In the genomic region with DNA sequence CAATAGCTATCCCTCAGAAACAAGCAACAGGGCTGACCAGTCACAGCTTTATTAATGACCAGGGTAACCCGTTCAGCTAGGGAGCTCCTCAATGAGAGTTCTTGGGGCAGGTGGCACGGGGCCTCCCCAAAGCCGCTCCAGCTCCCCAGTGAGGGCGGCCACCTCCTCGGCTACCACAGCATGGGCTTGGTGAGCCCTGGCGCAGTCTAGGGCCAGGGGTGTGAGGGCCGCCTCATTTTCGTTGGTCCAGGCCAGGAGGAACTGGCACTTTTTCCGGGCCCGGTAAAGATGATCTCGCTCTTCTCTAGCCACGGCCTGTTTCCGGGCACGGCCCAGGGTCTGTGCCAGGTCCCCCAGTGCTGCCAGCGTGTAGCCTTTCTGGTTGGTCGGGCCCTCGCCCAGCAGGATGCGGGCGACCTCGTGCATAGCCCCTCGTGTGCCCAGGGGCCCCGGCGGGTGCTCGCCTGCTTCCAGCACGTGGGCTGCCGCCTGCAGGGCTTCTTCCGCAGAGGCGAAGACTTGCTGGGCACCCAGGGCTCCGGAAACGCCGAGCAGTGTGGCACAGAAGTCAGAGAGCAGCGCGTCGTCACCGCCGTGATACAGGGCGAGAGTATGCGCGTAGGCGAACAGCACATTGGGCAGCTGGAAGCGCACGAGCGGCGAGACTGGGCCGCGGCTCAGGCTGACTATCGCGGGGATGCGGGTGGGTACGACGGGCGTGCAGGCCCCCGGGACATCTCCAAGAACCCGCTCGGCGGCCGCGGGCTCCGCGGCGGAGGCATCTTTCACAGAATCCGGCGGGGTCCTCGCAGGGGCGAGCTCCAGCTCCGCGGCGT, we compare ENCODE assay signal across 1 cellular context.
A peak's percentile ranks its signal among the peaks of the same experiment; 100 is the strongest.
TF ChIP-seq lines count a peak whose summit lies in the region.

No MANE protein-coding gene starts in this region.

TF ChIP-seq in WTC11, 78 proteins besides CTCF, POLR2A, EP300 and RAD21 (continued from another document and continues in another):
- TF ChIP-seq, protein P1, sequence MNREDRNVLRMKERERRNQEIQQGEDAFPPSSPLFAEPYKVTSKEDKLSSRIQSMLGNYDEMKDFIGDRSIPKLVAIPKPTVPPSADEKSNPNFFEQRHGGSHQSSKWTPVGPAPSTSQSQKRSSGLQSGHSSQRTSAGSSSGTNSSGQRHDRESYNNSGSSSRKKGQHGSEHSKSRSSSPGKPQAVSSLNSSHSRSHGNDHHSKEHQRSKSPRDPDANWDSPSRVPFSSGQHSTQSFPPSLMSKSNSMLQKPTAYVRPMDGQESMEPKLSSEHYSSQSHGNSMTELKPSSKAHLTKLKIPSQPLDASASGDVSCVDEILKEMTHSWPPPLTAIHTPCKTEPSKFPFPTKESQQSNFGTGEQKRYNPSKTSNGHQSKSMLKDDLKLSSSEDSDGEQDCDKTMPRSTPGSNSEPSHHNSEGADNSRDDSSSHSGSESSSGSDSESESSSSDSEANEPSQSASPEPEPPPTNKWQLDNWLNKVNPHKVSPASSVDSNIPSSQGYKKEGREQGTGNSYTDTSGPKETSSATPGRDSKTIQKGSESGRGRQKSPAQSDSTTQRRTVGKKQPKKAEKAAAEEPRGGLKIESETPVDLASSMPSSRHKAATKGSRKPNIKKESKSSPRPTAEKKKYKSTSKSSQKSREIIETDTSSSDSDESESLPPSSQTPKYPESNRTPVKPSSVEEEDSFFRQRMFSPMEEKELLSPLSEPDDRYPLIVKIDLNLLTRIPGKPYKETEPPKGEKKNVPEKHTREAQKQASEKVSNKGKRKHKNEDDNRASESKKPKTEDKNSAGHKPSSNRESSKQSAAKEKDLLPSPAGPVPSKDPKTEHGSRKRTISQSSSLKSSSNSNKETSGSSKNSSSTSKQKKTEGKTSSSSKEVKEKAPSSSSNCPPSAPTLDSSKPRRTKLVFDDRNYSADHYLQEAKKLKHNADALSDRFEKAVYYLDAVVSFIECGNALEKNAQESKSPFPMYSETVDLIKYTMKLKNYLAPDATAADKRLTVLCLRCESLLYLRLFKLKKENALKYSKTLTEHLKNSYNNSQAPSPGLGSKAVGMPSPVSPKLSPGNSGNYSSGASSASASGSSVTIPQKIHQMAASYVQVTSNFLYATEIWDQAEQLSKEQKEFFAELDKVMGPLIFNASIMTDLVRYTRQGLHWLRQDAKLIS (CRISPR knock-in tag; IDR thresholded peaks at IDR 0.05; ENCODE audit: borderline replicate concordance) = peak; percentile 92; the same call in 1 of the 2 replicates
- peak; percentile 69; the same call in 1 of the 2 replicates for TF ChIP-seq ATF1 (CRISPR knock-in tag; IDR thresholded peaks at IDR 0.05)
- peak; percentile 87 for TF ChIP-seq ESRRA (CRISPR knock-in tag; IDR thresholded peaks at IDR 0.05; ENCODE audit: borderline replicate concordance)
- TF ChIP-seq SMAD3 (CRISPR knock-in tag; IDR thresholded peaks at IDR 0.05; ENCODE audit: borderline replicate concordance) = peak; percentile 93
- TF ChIP-seq, protein P2, sequence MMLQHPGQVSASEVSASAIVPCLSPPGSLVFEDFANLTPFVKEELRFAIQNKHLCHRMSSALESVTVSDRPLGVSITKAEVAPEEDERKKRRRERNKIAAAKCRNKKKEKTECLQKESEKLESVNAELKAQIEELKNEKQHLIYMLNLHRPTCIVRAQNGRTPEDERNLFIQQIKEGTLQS (CRISPR knock-in tag; conservative IDR thresholded peaks at IDR 0.05) = 0 out of 2 replicates have a peak, but pooled peaks have one; percentile 68
- TF ChIP-seq CBFB (CRISPR knock-in tag; IDR thresholded peaks at IDR 0.05; ENCODE audit: low read depth) = 0 out of 2 replicates have a peak, but pooled peaks have one; percentile 2
- TF ChIP-seq, protein P3, sequence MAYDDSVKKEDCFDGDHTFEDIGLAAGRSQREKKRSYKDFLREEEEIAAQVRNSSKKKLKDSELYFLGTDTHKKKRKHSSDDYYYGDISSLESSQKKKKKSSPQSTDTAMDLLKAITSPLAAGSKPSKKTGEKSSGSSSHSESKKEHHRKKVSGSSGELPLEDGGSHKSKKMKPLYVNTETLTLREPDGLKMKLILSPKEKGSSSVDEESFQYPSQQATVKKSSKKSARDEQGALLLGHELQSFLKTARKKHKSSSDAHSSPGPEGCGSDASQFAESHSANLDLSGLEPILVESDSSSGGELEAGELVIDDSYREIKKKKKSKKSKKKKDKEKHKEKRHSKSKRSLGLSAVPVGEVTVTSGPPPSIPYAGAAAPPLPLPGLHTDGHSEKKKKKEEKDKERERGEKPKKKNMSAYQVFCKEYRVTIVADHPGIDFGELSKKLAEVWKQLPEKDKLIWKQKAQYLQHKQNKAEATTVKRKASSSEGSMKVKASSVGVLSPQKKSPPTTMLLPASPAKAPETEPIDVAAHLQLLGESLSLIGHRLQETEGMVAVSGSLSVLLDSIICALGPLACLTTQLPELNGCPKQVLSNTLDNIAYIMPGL (CRISPR knock-in tag; IDR thresholded peaks at IDR 0.05) = no peak
- no peak for TF ChIP-seq PRRX2 (CRISPR knock-in tag; IDR thresholded peaks at IDR 0.05)
- TF ChIP-seq NR3C1 (CRISPR knock-in tag; conservative IDR thresholded peaks at IDR 0.05; ENCODE audit: low read depth) = no peak
- peak; percentile 38; the same call in 1 of the 2 replicates for TF ChIP-seq ZBTB21 (CRISPR knock-in tag; IDR thresholded peaks at IDR 0.05; ENCODE audit: borderline replicate concordance)
- TF ChIP-seq ZNF423 (CRISPR knock-in tag; IDR thresholded peaks at IDR 0.05) = no peak
- TF ChIP-seq, protein P4, sequence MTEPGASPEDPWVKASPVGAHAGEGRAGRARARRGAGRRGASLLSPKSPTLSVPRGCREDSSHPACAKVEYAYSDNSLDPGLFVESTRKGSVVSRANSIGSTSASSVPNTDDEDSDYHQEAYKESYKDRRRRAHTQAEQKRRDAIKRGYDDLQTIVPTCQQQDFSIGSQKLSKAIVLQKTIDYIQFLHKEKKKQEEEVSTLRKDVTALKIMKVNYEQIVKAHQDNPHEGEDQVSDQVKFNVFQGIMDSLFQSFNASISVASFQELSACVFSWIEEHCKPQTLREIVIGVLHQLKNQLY (CRISPR knock-in tag; IDR thresholded peaks at IDR 0.05) = 0 out of 2 replicates have a peak, but pooled peaks have one; percentile 84
- TF ChIP-seq, protein P5, sequence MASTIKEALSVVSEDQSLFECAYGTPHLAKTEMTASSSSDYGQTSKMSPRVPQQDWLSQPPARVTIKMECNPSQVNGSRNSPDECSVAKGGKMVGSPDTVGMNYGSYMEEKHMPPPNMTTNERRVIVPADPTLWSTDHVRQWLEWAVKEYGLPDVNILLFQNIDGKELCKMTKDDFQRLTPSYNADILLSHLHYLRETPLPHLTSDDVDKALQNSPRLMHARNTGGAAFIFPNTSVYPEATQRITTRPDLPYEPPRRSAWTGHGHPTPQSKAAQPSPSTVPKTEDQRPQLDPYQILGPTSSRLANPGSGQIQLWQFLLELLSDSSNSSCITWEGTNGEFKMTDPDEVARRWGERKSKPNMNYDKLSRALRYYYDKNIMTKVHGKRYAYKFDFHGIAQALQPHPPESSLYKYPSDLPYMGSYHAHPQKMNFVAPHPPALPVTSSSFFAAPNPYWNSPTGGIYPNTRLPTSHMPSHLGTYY (CRISPR knock-in tag; IDR thresholded peaks at IDR 0.05) = no peak
- no peak for TF ChIP-seq ZNF396 (CRISPR knock-in tag; IDR thresholded peaks at IDR 0.05; ENCODE audit: borderline replicate concordance)
- peak; percentile 83 for TF ChIP-seq NR1H2 (CRISPR knock-in tag; IDR thresholded peaks at IDR 0.05)
- no peak for TF ChIP-seq TEAD4 (CRISPR knock-in tag; IDR thresholded peaks at IDR 0.05)
- TF ChIP-seq, protein P6, sequence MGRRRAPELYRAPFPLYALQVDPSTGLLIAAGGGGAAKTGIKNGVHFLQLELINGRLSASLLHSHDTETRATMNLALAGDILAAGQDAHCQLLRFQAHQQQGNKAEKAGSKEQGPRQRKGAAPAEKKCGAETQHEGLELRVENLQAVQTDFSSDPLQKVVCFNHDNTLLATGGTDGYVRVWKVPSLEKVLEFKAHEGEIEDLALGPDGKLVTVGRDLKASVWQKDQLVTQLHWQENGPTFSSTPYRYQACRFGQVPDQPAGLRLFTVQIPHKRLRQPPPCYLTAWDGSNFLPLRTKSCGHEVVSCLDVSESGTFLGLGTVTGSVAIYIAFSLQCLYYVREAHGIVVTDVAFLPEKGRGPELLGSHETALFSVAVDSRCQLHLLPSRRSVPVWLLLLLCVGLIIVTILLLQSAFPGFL (CRISPR knock-in tag; IDR thresholded peaks at IDR 0.05; ENCODE audit: borderline replicate concordance) = no peak
- TF ChIP-seq ZNF317 (CRISPR knock-in tag; IDR thresholded peaks at IDR 0.05; ENCODE audit: borderline replicate concordance, low read depth) = peak; percentile 55; the same call in 1 of the 2 replicates
- TF ChIP-seq NFATC4 (CRISPR knock-in tag; IDR thresholded peaks at IDR 0.05) = no peak
- TF ChIP-seq CREB1 (CRISPR knock-in tag; IDR thresholded peaks at IDR 0.05) = peak; percentile 93
- TF ChIP-seq, protein P7, sequence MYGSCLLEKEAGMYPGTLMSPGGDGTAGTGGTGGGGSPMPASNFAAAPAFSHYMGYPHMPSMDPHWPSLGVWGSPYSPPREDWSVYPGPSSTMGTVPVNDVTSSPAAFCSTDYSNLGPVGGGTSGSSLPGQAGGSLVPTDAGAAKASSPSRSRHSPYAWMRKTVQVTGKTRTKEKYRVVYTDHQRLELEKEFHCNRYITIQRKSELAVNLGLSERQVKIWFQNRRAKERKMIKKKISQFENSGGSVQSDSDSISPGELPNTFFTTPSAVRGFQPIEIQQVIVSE (CRISPR knock-in tag; IDR thresholded peaks at IDR 0.05; ENCODE audit: borderline replicate concordance) = no peak
- TF ChIP-seq, protein P8, sequence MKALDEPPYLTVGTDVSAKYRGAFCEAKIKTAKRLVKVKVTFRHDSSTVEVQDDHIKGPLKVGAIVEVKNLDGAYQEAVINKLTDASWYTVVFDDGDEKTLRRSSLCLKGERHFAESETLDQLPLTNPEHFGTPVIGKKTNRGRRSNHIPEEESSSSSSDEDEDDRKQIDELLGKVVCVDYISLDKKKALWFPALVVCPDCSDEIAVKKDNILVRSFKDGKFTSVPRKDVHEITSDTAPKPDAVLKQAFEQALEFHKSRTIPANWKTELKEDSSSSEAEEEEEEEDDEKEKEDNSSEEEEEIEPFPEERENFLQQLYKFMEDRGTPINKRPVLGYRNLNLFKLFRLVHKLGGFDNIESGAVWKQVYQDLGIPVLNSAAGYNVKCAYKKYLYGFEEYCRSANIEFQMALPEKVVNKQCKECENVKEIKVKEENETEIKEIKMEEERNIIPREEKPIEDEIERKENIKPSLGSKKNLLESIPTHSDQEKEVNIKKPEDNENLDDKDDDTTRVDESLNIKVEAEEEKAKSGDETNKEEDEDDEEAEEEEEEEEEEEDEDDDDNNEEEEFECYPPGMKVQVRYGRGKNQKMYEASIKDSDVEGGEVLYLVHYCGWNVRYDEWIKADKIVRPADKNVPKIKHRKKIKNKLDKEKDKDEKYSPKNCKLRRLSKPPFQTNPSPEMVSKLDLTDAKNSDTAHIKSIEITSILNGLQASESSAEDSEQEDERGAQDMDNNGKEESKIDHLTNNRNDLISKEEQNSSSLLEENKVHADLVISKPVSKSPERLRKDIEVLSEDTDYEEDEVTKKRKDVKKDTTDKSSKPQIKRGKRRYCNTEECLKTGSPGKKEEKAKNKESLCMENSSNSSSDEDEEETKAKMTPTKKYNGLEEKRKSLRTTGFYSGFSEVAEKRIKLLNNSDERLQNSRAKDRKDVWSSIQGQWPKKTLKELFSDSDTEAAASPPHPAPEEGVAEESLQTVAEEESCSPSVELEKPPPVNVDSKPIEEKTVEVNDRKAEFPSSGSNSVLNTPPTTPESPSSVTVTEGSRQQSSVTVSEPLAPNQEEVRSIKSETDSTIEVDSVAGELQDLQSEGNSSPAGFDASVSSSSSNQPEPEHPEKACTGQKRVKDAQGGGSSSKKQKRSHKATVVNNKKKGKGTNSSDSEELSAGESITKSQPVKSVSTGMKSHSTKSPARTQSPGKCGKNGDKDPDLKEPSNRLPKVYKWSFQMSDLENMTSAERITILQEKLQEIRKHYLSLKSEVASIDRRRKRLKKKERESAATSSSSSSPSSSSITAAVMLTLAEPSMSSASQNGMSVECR (CRISPR knock-in tag; IDR thresholded peaks at IDR 0.05; ENCODE audit: borderline replicate concordance) = peak; percentile 94
- TF ChIP-seq HMGA2 (CRISPR knock-in tag; IDR thresholded peaks at IDR 0.05) = no peak
- no peak for TF ChIP-seq GRHL2 (CRISPR knock-in tag; IDR thresholded peaks at IDR 0.05; ENCODE audit: insufficient replicate concordance, severe bottlenecking)
- TF ChIP-seq, protein P9, sequence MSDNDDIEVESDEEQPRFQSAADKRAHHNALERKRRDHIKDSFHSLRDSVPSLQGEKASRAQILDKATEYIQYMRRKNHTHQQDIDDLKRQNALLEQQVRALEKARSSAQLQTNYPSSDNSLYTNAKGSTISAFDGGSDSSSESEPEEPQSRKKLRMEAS (CRISPR knock-in tag; IDR thresholded peaks at IDR 0.05) = peak; percentile 95
- 0 out of 2 replicates have a peak, but pooled peaks have one; percentile 19 for TF ChIP-seq ZNF138 (CRISPR knock-in tag; conservative IDR thresholded peaks at IDR 0.05)
- TF ChIP-seq, protein P10, sequence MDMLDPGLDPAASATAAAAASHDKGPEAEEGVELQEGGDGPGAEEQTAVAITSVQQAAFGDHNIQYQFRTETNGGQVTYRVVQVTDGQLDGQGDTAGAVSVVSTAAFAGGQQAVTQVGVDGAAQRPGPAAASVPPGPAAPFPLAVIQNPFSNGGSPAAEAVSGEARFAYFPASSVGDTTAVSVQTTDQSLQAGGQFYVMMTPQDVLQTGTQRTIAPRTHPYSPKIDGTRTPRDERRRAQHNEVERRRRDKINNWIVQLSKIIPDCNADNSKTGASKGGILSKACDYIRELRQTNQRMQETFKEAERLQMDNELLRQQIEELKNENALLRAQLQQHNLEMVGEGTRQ (CRISPR knock-in tag; IDR thresholded peaks at IDR 0.05) = peak; percentile 62
- TF ChIP-seq ZNF232 (CRISPR knock-in tag; IDR thresholded peaks at IDR 0.05) = peak; percentile 91; the same call in 1 of the 2 replicates
- peak; percentile 87; the same call in 1 of the 2 replicates for TF ChIP-seq RELA (CRISPR knock-in tag; IDR thresholded peaks at IDR 0.05; ENCODE audit: borderline replicate concordance)
- TF ChIP-seq ELF4 (CRISPR knock-in tag; IDR thresholded peaks at IDR 0.05; ENCODE audit: low read depth) = 0 out of 2 replicates have a peak, but pooled peaks have one; percentile 33
- 0 out of 2 replicates have a peak, but pooled peaks have one; percentile 56 for TF ChIP-seq SMAD4 (CRISPR knock-in tag; IDR thresholded peaks at IDR 0.05)
- TF ChIP-seq TP53 (CRISPR knock-in tag; IDR thresholded peaks at IDR 0.05) = peak; percentile 86
- 0 out of 2 replicates have a peak, but pooled peaks have one; percentile 48 for TF ChIP-seq SP1 (CRISPR knock-in tag; conservative IDR thresholded peaks at IDR 0.05)
- TF ChIP-seq, protein P11, sequence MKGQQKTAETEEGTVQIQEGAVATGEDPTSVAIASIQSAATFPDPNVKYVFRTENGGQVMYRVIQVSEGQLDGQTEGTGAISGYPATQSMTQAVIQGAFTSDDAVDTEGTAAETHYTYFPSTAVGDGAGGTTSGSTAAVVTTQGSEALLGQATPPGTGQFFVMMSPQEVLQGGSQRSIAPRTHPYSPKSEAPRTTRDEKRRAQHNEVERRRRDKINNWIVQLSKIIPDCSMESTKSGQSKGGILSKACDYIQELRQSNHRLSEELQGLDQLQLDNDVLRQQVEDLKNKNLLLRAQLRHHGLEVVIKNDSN (CRISPR knock-in tag; IDR thresholded peaks at IDR 0.05) = peak; percentile 82
- peak; percentile 87 for TF ChIP-seq NFE2L1 (CRISPR knock-in tag; IDR thresholded peaks at IDR 0.05)
- TF ChIP-seq NR2C2 (CRISPR knock-in tag; IDR thresholded peaks at IDR 0.05) = peak; percentile 75
